In genomic region chr11:73779084-73779902, GRCh38 we compare ENCODE assay signal across 8 cellular contexts. TPM values are rescaled to one million over a fixed set of nuclear protein-coding genes. Genes with fewer than 3 reads are reported as not detected.
DNase-seq lines count a peak whose midpoint lies in the region; ATAC-seq and TF ChIP-seq lines count a peak whose summit lies in the region.

No MANE protein-coding gene starts in this region.

- no peaks in the 10 kb centered on the region; the same call in 1 of the 2 replicates for H3K9me3 ChIP-seq in PC-9 (ENCODE audit: insufficient read depth, low read depth)
- H3K9me3 ChIP-seq in esophagus (ENCODE audit: control insufficient read depth in 2 of 2, insufficient read depth in 1 of 2, low read depth in 1 of 2, low read length in 1 of 2): no peaks in the 10 kb centered on the region
- H3K9me3 ChIP-seq in mucosa of stomach (ENCODE audit: control insufficient read depth, low read length): no peaks in the 10 kb centered on the region

- POLR2A ChIA-PET in PC-9 (lab: Charles Lee; ENCODE audit: unreplicated experiment): interaction anchor here (0.6 to 1.6 kb wide), 13 partner anchors 9 to 1425 kb away, joined by 3 to 23 read pairs (median 5); partner anchors contain the start of genes COA4, MRPL48, PAAF1 and RAB6A

- no peak for TF ChIP-seq CTCF in PC-9 (conservative IDR thresholded peaks at IDR 0.05)

- no peaks in the 10 kb centered on the region for H3K27me3 Mint-ChIP-seq in activated T-cell treated with anti-CD3 and anti-CD28 coated beads, Interleukin-2, amount 50 U/mL, for 4 hours (ENCODE audit: low read depth)

- H3K4me3 Mint-ChIP-seq in activated T-cell treated with anti-CD3 and anti-CD28 coated beads, Interleukin-2, amount 50 U/mL, for 4 hours: peak overlapping the region; percentile 88

- peak overlapping the region; percentile 90 for H2AFZ ChIP-seq in PC-9

- DNase-seq in DMS53 treated with DMSO at 0.1 percent for 48 hours (lab: John Stamatoyannopoulos, UW; ENCODE audit: unreplicated experiment) (peak; percentile 100), KBM-7 (peak; percentile 99), PC-9 (peak; percentile 99)
- peak; percentile 96 for DNase-seq in activated T-cell treated with anti-CD3 and anti-CD28 coated beads, Interleukin-2, amount 50 U/mL, for 4 hours
- DNase-seq in stimulated activated CD8-positive, alpha-beta memory T cell treated with anti-CD3 and anti-CD28 coated beads, Interleukin-4, amount 100 ng/mL, for 48 hours: peak; percentile 98

- H3F3A ChIP-seq in PC-9 (ENCODE audit: insufficient read depth, low read depth): peaks cover 28% of the 10 kb centered on the region

- CTCF ChIA-PET in PC-9 (lab: Charles Lee): interaction anchor here (0.5 to 1.5 kb wide), 3 partner anchors 13 to 153 kb away, joined by 3 to 5 read pairs (median 3); no protein-coding TSS in a partner anchor

- H3K27me3 ChIP-seq in PC-9 (ENCODE audit: insufficient read depth, low read depth) (no peaks in the 10 kb centered on the region), esophagus (ENCODE audit: control insufficient read depth in 1 of 2, insufficient read depth in 2 of 2, low read length in 2 of 2) (no peaks in the 10 kb centered on the region), mucosa of stomach (ENCODE audit: control insufficient read depth, insufficient read depth, low read length) (no peaks in the 10 kb centered on the region)

- WGBS in esophagus, 2 donors: 0 to 1% methylated on average over 30 of the region's 30 CpGs

- H3K4me3 ChIP-seq in PC-9 (peak overlapping the region; percentile 69), esophagus (ENCODE audit: low read depth in 1 of 2, low read length in 2 of 2) (peak overlapping the region; percentile 36 to 57), mucosa of stomach (ENCODE audit: low read length) (peak overlapping the region; percentile 67)

- H3K36me3 Mint-ChIP-seq in activated T-cell treated with anti-CD3 and anti-CD28 coated beads, Interleukin-2, amount 50 U/mL, for 4 hours (ENCODE audit: insufficient read depth): no peaks in the 10 kb centered on the region

- H4K20me1 ChIP-seq in PC-9 (ENCODE audit: insufficient read depth): no peaks in the 10 kb centered on the region

- H3K79me2 ChIP-seq in PC-9 (ENCODE audit: low read depth): no peaks in the 10 kb centered on the region

- H3K4me1 ChIP-seq in PC-9 (replicated peaks; ENCODE audit: insufficient read depth) (peaks cover 33% of the 10 kb centered on the region), esophagus (ENCODE audit: control insufficient read depth in 2 of 2, insufficient read depth in 2 of 2, low read length in 1 of 2) (no peaks in the 10 kb centered on the region), mucosa of stomach (ENCODE audit: control insufficient read depth, insufficient read depth, low read length) (peaks cover 11% of the 10 kb centered on the region)

- peak; percentile 99 for ATAC-seq in GM21723 (IDR thresholded peaks at IDR 0.05; ENCODE audit: unreplicated experiment)
- peak; percentile 99 for ATAC-seq in activated T-cell treated with anti-CD3 and anti-CD28 coated beads, Interleukin-2, amount 50 U/mL, for 4 hours

- H3K4me1 Mint-ChIP-seq in activated T-cell treated with anti-CD3 and anti-CD28 coated beads, Interleukin-2, amount 50 U/mL, for 4 hours (ENCODE audit: low read depth): peaks cover 5% of the 10 kb centered on the region

- intact Hi-C loops in PC-9 (cut with micrococcal nuclease; ENCODE audit: unreplicated experiment): loop anchor here (1.0 kb wide), 2 partner anchors 8 to 18 kb away; partner anchors contain the start of genes MRPL48 and RAB6A

- H3K9me3 Mint-ChIP-seq in activated T-cell treated with anti-CD3 and anti-CD28 coated beads, Interleukin-2, amount 50 U/mL, for 4 hours: no peaks in the 10 kb centered on the region

- BruUV-seq in PC-9 (replicated peaks; lab: Mats Ljungman, UMichigan): TSS peak; percentile 99

- H3K36me3 ChIP-seq in PC-9 (ENCODE audit: low read depth): no peaks in the 10 kb centered on the region
- H3K36me3 ChIP-seq in esophagus (ENCODE audit: control insufficient read depth in 2 of 2, insufficient read depth in 2 of 2, low read length in 1 of 2): no peaks in the 10 kb centered on the region
- H3K36me3 ChIP-seq in mucosa of stomach (ENCODE audit: control insufficient read depth, insufficient read depth, low read length): no peaks in the 10 kb centered on the region

- in situ Hi-C loops in KBM-7 (cut with MboI; ENCODE audit: low pct_unique_long_range_greater_than_20kb, low sequenced_read_pairs): no loop called here

- peak overlapping the region; percentile 84 for H3K9ac ChIP-seq in mucosa of stomach (ENCODE audit: low read length)

- peak overlapping the region; percentile 98 for H3K27ac ChIP-seq in PC-9
- H3K27ac ChIP-seq in esophagus (ENCODE audit: low read depth in 2 of 2, low read length in 1 of 2): peak overlapping the region; percentile 89 to 99

- 0 out of 2 replicates have a peak, but pooled peaks cover 3% of the 10 kb centered on the region for H3K9me2 ChIP-seq in PC-9 (ENCODE audit: insufficient read depth)

- H3K4me2 ChIP-seq in PC-9: peak overlapping the region; percentile 96

RNA-seq across cellular contexts. Expression of gene MRPL48, which starts 8.4 kb away (rescaled TPM):
- total RNA-seq in PC-9 (2021): 58.7 and 64.5 TPM in 2 replicates
- total RNA-seq in activated T-cell treated with anti-CD3 and anti-CD28 coated beads, Interleukin-2, amount 50 U/mL, for 4 hours: 10 to 100 TPM; 49.9 to 51.5 (median 51.3) TPM
- 10 to 100 TPM; 26.2 to 31.3 TPM for polyA plus RNA-seq in esophagus

RNA-seq across cellular contexts. Expression of gene RAB6A, which starts 18.4 kb away (rescaled TPM):
- 134 and 142 TPM in 2 replicates for total RNA-seq in PC-9 (2021)
- 10 to 100 TPM; 53.3 to 62.7 (median 59.5) TPM for total RNA-seq in activated T-cell treated with anti-CD3 and anti-CD28 coated beads, Interleukin-2, amount 50 U/mL, for 4 hours
- polyA plus RNA-seq in esophagus: 10 to 100 TPM; 59.4 to 73.2 TPM

Comparison
In these comparisons a context has a peak if more than half of its experiments do, and no peak if none do; other contexts are left out.
1. Peak in every context shown above with its lines: DNase-seq, ATAC-seq, H3K4me3 ChIP-seq and H3K27ac ChIP-seq.